ENCODE assay signal across 14 cellular contexts in the genomic region with DNA sequence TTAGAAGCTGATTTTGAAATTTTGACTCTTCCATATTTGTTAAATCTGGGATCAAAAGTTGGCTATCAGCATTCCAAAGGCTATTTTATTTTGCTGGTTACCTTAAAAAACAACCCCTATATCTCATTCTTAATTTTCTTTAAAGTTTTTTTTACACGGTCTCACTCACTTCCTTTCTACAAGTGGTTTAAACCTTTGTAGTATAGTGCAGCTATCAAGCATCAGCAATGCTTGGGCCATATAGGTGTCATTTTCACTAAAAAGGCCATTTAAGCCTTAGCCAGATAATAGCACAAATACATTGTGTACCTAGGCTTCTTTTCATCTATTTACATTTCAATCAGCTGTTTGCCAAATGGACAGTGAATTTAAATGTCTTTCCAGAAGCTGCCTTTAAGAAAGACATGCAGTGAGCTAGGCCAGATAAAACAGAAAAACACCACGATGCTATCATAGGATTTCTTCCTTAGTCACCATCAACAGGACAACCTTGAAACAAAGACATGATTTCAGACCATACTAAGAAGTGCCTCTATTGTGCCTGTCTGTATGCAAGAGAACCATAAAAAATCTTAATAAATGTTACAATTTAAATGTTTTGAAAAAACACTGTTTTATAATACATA.
A peak's percentile ranks its signal among the peaks of the same experiment; 100 is the strongest.
DNase-seq lines count a peak whose midpoint lies in the region; ATAC-seq and TF ChIP-seq lines count a peak whose summit lies in the region.
"Had no signal": no experiment of that assay in that cellular context is flagged by ENCODE, and none has a peak within 500 bp of the region (broad histone marks: within the 10 kb centered on the region; RNA-seq: fewer than 3 reads in every experiment).

No MANE protein-coding gene starts in this region.

- no peak overlapping the region for H2AFZ ChIP-seq in GM23338
- H2AFZ ChIP-seq: PC-9 had no signal

- no peak overlapping the region for H3K27ac ChIP-seq in CD8-positive, alpha-beta memory T cell (ENCODE audit: low read depth, low read length)
- H3K27ac ChIP-seq in GM23338 (ENCODE audit: low read depth): no peak overlapping the region
- H3K27ac ChIP-seq: PC-9 had no signal

- peak overlapping the region; percentile 0 for H3K4me3 ChIP-seq in CD8-positive, alpha-beta memory T cell (ENCODE audit: low read length)
- no peak overlapping the region for H3K4me3 ChIP-seq in GM23338
- H3K4me3 ChIP-seq: GM12878, PC-9 had no signal

- in situ Hi-C loops in SK-MEL-5 (cut with HindIII; ENCODE audit: low pct_unique_long_range_greater_than_20kb, low sequenced_read_pairs): no loop called here

- ATAC-seq in GM23338 (no peak), GM21717 (IDR thresholded peaks at IDR 0.05; ENCODE audit: unreplicated experiment) (no peak)
- ATAC-seq: GM12878 had no signal

- no peaks in the 10 kb centered on the region for H3F3A ChIP-seq in GM23338 (replicated peaks; ENCODE audit: low read depth)

- H3K9me3 Mint-ChIP-seq in CD8-positive, alpha-beta memory T cell: no peaks in the 10 kb centered on the region
- no peaks in the 10 kb centered on the region for H3K9me3 Mint-ChIP-seq in GM23338

- H3K27me3 Mint-ChIP-seq in CD8-positive, alpha-beta memory T cell: no peaks in the 10 kb centered on the region
- H3K27me3 Mint-ChIP-seq in GM23338 (ENCODE audit: insufficient read depth, low read depth, poor library complexity): no peaks in the 10 kb centered on the region

- H3K36me3 Mint-ChIP-seq in CD8-positive, alpha-beta memory T cell: peaks cover 0 to 13% (median 6%) of the 10 kb centered on the region in 3 donors
- H3K36me3 Mint-ChIP-seq in GM23338 (ENCODE audit: low read depth): no peaks in the 10 kb centered on the region

- no peaks in the 10 kb centered on the region for H3K27me3 ChIP-seq in CD8-positive, alpha-beta memory T cell (ENCODE audit: insufficient read depth, low read length, poor library complexity, severe bottlenecking)
- H3K27me3 ChIP-seq in GM23338 (ENCODE audit: insufficient read depth): no peaks in the 10 kb centered on the region

- no peaks in the 10 kb centered on the region for H4K20me1 ChIP-seq in GM23338 (replicated peaks; ENCODE audit: insufficient read depth)

- peak overlapping the region in 6 of 7 donors; percentile 34 to 60 (median 46) for H3K4me3 Mint-ChIP-seq in CD8-positive, alpha-beta memory T cell
- no peak overlapping the region for H3K4me3 Mint-ChIP-seq in GM23338

- peak overlapping the region in 7 of 8 donors; percentile 57 to 93 (median 76) for H3K27ac Mint-ChIP-seq in CD8-positive, alpha-beta memory T cell
- H3K27ac Mint-ChIP-seq in GM23338: 0 out of 2 replicates have a peak overlapping the region, but pooled peaks have one; percentile 23

- CTCF ChIA-PET in CD8-positive, alpha-beta memory T cell (lab: Charles Lee): no interaction called here

- DNase-seq in CD8-positive, alpha-beta memory T cell: peak in 2 of 5 donors; percentile 11 to 29
- DNase-seq in GM23338 (ENCODE audit: low spot score) (no peak), SK-MEL-5 (ENCODE audit: low read depth, low spot score) (peak; percentile 15), foreskin melanocyte (peak; percentile 15), posterior cingulate gyrus (no peak), SKM-1 treated with dmso at 0.1 percent for 144 hours (lab: John Stamatoyannopoulos, UW; ENCODE audit: unreplicated experiment) (no peak)
- DNase-seq: activated effector memory CD4-positive, alpha-beta T cell treated with anti-CD3 and anti-CD28 coated beads, Interleukin-2, amount 50 U/mL, for 16 hours; Calu3; foreskin fibroblast; occipital lobe; PC-9; stimulated activated CD4-positive, alpha-beta T cell treated with anti-CD3 and anti-CD28 coated beads, Interleukin-15, amount 100 ng/mL, for 24 hours had no signal

- intact Hi-C loops in posterior cingulate gyrus (cut with DNase I): no loop called here

- H3K9me3 ChIP-seq in CD8-positive, alpha-beta memory T cell (ENCODE audit: low read length): no peaks in the 10 kb centered on the region

- no peaks in the 10 kb centered on the region for H3K79me2 ChIP-seq in GM23338 (replicated peaks; ENCODE audit: insufficient read depth)

- no peaks in the 10 kb centered on the region for H3K36me3 ChIP-seq in CD8-positive, alpha-beta memory T cell (ENCODE audit: insufficient read depth, low read length)
- H3K36me3 ChIP-seq in GM23338 (ENCODE audit: insufficient read depth): no peaks in the 10 kb centered on the region

- 0 out of 2 replicates have a peak overlapping the region, but pooled peaks have one; percentile 25 for H3K4me2 ChIP-seq in GM23338
- H3K4me2 ChIP-seq: PC-9 had no signal

- H3K4me1 Mint-ChIP-seq in CD8-positive, alpha-beta memory T cell: peaks cover 74 to 83% (median 80%) of the 10 kb centered on the region in 3 donors
- H3K4me1 Mint-ChIP-seq in GM23338: peaks cover 11% of the 10 kb centered on the region; the same call in 2 of the 3 replicates

- POLR2A ChIA-PET in CD8-positive, alpha-beta memory T cell (lab: Charles Lee): no interaction called here

- no peaks in the 10 kb centered on the region for H3K9me2 ChIP-seq in GM23338 (ENCODE audit: insufficient read depth)

- H3K4me1 ChIP-seq in CD8-positive, alpha-beta memory T cell (ENCODE audit: insufficient read depth, low read length): peaks cover 84% of the 10 kb centered on the region
- peaks cover 7% of the 10 kb centered on the region; the same call in 1 of the 2 replicates for H3K4me1 ChIP-seq in GM23338 (ENCODE audit: insufficient read depth)

- TF ChIP-seq CTCF in GM23338 (conservative IDR thresholded peaks at IDR 0.05; ENCODE audit: low read depth in 2 of 2): no peak

TF ChIP-seq in GM23338, 12 proteins besides CTCF, POLR2A, EP300 and RAD21:
- TF ChIP-seq JUNB (IDR thresholded peaks at IDR 0.05; ENCODE audit: unreplicated experiment): no peak
- no peak for TF ChIP-seq POLR2AphosphoS5 (IDR thresholded peaks at IDR 0.05; ENCODE audit: low read depth)
- TF ChIP-seq EZH2phosphoT487 (IDR thresholded peaks at IDR 0.05; ENCODE audit: unreplicated experiment): no peak
- no peak for TF ChIP-seq ZNF114 (CRISPR knock-in tag; IDR thresholded peaks at IDR 0.05)
TF ChIP-seq in GM23338: peak in this region for 0.

Comparison
In these comparisons a context has a peak if more than half of its experiments do, and no peak if none do; other contexts are left out.
1. DNase-seq: peak in SK-MEL-5 (single experiment) and foreskin melanocyte (single experiment); none in GM23338 (single experiment), posterior cingulate gyrus (0 of 10) and SKM-1 treated with dmso at 0.1 percent for 144 hours (single experiment).